Comparison of ENCODE assay signal across 18 cellular contexts in genomic region chr3:152938974-152939636, GRCh38.
A peak's percentile ranks its signal among the peaks of the same experiment; 100 is the strongest.
DNase-seq lines count a peak whose midpoint lies in the region; ATAC-seq and TF ChIP-seq lines count a peak whose summit lies in the region.
"Had no signal": no experiment of that assay in that cellular context is flagged by ENCODE, and none has a peak within 500 bp of the region (broad histone marks: within the 10 kb centered on the region; RNA-seq: fewer than 3 reads in every experiment).

No MANE protein-coding gene starts in this region.

- no peak overlapping the region for H3K9ac ChIP-seq in SK-N-SH

- BruUV-seq in PC-9 (replicated peaks; lab: Mats Ljungman, UMichigan) = no TSS peak

- H2AFZ ChIP-seq in SK-N-SH (ENCODE audit: low read depth) = no peak overlapping the region
- H2AFZ ChIP-seq in PC-9 = no peak overlapping the region

- no peak overlapping the region for H3K27ac ChIP-seq in SK-N-SH (ENCODE audit: low read depth in 2 of 2, low read length in 1 of 2)
- no peak overlapping the region for H3K27ac ChIP-seq in PC-9
- H3K27ac ChIP-seq in foreskin keratinocyte = no peak overlapping the region
- H3K27ac ChIP-seq: SJSA1 had no signal

- ATAC-seq in SK-N-SH treated with all-trans-retinoic acid at 6 μM for 48 hours = no peak
- no peak for ATAC-seq in foreskin keratinocyte
- no peak for ATAC-seq in HG03159 (IDR thresholded peaks at IDR 0.05; ENCODE audit: unreplicated experiment)
- ATAC-seq: K562, Panc1 had no signal

- no peak for DNase-seq in SK-N-SH
- no peak for DNase-seq in PC-9
- DNase-seq in foreskin keratinocyte = no peak
- no peak for DNase-seq in NCI-H526 treated with DMSO at 0.1 percent for 48 hours (lab: John Stamatoyannopoulos, UW)
- DNase-seq in NCI-H2196 treated with DMSO at 0.1 percent for 48 hours (lab: John Stamatoyannopoulos, UW; ENCODE audit: unreplicated experiment) = no peak
- DNase-seq in amniotic stem cell (lab: John Stamatoyannopoulos, UW) = no peak
- DNase-seq: CD4-positive, alpha-beta memory T cell; DMS79; H7; NCI-H1105 treated with DMSO at 0.1 percent for 48 hours; NCI-H1694; NCI-H2081 treated with DMSO at 0.1 percent for 48 hours; NCI-H226 had no signal

- CTCF ChIA-PET in SK-N-SH (lab: Yijun Ruan, JAX) (no interaction called here), PC-9 (lab: Charles Lee) (no interaction called here)

- intact Hi-C loops in PC-9 (cut with micrococcal nuclease; ENCODE audit: unreplicated experiment) = no loop called here

- POLR2A ChIA-PET in SK-N-SH (lab: Yijun Ruan, JAX) (no interaction called here), PC-9 (lab: Charles Lee; ENCODE audit: unreplicated experiment) (no interaction called here)

- 0% methylated on average over 1 of the region's 1 CpG for WGBS in SK-N-SH (ENCODE audit: low lambda C conversion rate)

- H3K9me2 ChIP-seq in SK-N-SH (no peaks in the 10 kb centered on the region), PC-9 (ENCODE audit: insufficient read depth) (no peaks in the 10 kb centered on the region)

- TF ChIP-seq CTCF in SK-N-SH (IDR thresholded peaks at IDR 0.05) (peak; percentile 15; the same call in 1 of the 2 replicates), PC-9 (conservative IDR thresholded peaks at IDR 0.05) (peak; percentile 29; the same call in 1 of the 2 replicates), foreskin keratinocyte (conservative IDR thresholded peaks at IDR 0.05) (peak; percentile 32)

- no peaks in the 10 kb centered on the region; a peak in 1 of 4 replicates for H3K4me1 ChIP-seq in SK-N-SH (ENCODE audit: control insufficient read depth in 1 of 2, insufficient read depth in 2 of 2, low read depth in 1 of 2, low read length in 1 of 2)
- H3K4me1 ChIP-seq in PC-9 (replicated peaks; ENCODE audit: insufficient read depth) = peaks cover 14% of the 10 kb centered on the region; the same call in 1 of the 2 replicates
- peaks cover 32% of the 10 kb centered on the region for H3K4me1 ChIP-seq in foreskin keratinocyte
- H3K4me1 ChIP-seq: SJSA1 had no signal

- TF ChIP-seq EP300 in SK-N-SH (IDR thresholded peaks at IDR 0.05; ENCODE audit: borderline replicate concordance in 1 of 2, low read depth in 1 of 2, low read length in 1 of 2) = no peak

- H3K9me3 ChIP-seq in SK-N-SH = no peaks in the 10 kb centered on the region
- H3K9me3 ChIP-seq in PC-9 (ENCODE audit: insufficient read depth, low read depth) = no peaks in the 10 kb centered on the region
- H3K9me3 ChIP-seq: SJSA1 had no signal

- no peaks in the 10 kb centered on the region for H3F3A ChIP-seq in SK-N-SH (replicated peaks; ENCODE audit: insufficient read depth)
- H3F3A ChIP-seq in PC-9 (ENCODE audit: insufficient read depth, low read depth) = no peaks in the 10 kb centered on the region

- no peak for TF ChIP-seq RAD21 in SK-N-SH (IDR thresholded peaks at IDR 0.05; ENCODE audit: low read length)

- no peaks in the 10 kb centered on the region for H3K79me2 ChIP-seq in SK-N-SH (ENCODE audit: insufficient read depth)
- H3K79me2 ChIP-seq in PC-9 (ENCODE audit: low read depth) = no peaks in the 10 kb centered on the region

- H3K4me2 ChIP-seq in SK-N-SH = no peak overlapping the region
- H3K4me2 ChIP-seq in PC-9 = no peak overlapping the region

- H4K20me1 ChIP-seq in SK-N-SH (ENCODE audit: insufficient read depth) = no peaks in the 10 kb centered on the region
- no peaks in the 10 kb centered on the region for H4K20me1 ChIP-seq in PC-9 (ENCODE audit: insufficient read depth)

- no peaks in the 10 kb centered on the region for H3K36me3 ChIP-seq in SK-N-SH (replicated peaks in 1 of 2; ENCODE audit: control insufficient read depth in 1 of 2, insufficient read depth in 2 of 2, low read length in 1 of 2)
- H3K36me3 ChIP-seq in PC-9 (ENCODE audit: low read depth) = no peaks in the 10 kb centered on the region
- H3K36me3 ChIP-seq: SJSA1 had no signal

- H3K27me3 ChIP-seq in SK-N-SH (ENCODE audit: insufficient read depth) = peaks cover 8% of the 10 kb centered on the region; the same call in 1 of the 2 replicates
- no peaks in the 10 kb centered on the region for H3K27me3 ChIP-seq in PC-9 (ENCODE audit: insufficient read depth, low read depth)
- no peaks in the 10 kb centered on the region for H3K27me3 ChIP-seq in foreskin keratinocyte
- H3K27me3 ChIP-seq: SJSA1 had no signal

- no peak overlapping the region for H3K4me3 ChIP-seq in SK-N-SH (ENCODE audit: low read depth in 2 of 2, low read length in 1 of 2)
- no peak overlapping the region for H3K4me3 ChIP-seq in PC-9
- H3K4me3 ChIP-seq: K562, SJSA1 had no signal

TF ChIP-seq in SK-N-SH, 30 proteins besides CTCF, POLR2A, EP300 and RAD21:
- TF ChIP-seq FOXJ3 (CRISPR knock-in tag; IDR thresholded peaks at IDR 0.05) (no peak), REST (IDR thresholded peaks at IDR 0.05; ENCODE audit: low read depth, low read length) (no peak)

TF ChIP-seq in SK-N-SH treated with all-trans-retinoic acid at 6 μM for 48 hours, 23 proteins besides CTCF, POLR2A, EP300 and RAD21:
- TF ChIP-seq PATZ1 (CRISPR knock-in tag; IDR thresholded peaks at IDR 0.05; ENCODE audit: borderline replicate concordance) (no peak), OSR1 (CRISPR knock-in tag; IDR thresholded peaks at IDR 0.05) (no peak), CREB5 (CRISPR knock-in tag; IDR thresholded peaks at IDR 0.05; ENCODE audit: low read depth) (no peak), ESRRG (CRISPR knock-in tag; IDR thresholded peaks at IDR 0.05) (no peak), ZNF565 (CRISPR knock-in tag; conservative IDR thresholded peaks at IDR 0.05; ENCODE audit: low read depth) (no peak), ZNF8 (CRISPR knock-in tag; IDR thresholded peaks at IDR 0.05) (no peak), ISL1 (CRISPR knock-in tag; IDR thresholded peaks at IDR 0.05) (no peak), POU6F1 (CRISPR knock-in tag; IDR thresholded peaks at IDR 0.05; ENCODE audit: borderline replicate concordance, low read depth) (no peak), BACH2 (CRISPR knock-in tag; IDR thresholded peaks at IDR 0.05; ENCODE audit: borderline replicate concordance) (no peak), TCF4 (CRISPR knock-in tag; IDR thresholded peaks at IDR 0.05; ENCODE audit: borderline replicate concordance) (no peak), SNAI2 (CRISPR knock-in tag; IDR thresholded peaks at IDR 0.05) (no peak), ZFP30 (CRISPR knock-in tag; IDR thresholded peaks at IDR 0.05) (no peak), ZC3H10 (CRISPR knock-in tag; IDR thresholded peaks at IDR 0.05) (no peak)
